In the genomic region with DNA sequence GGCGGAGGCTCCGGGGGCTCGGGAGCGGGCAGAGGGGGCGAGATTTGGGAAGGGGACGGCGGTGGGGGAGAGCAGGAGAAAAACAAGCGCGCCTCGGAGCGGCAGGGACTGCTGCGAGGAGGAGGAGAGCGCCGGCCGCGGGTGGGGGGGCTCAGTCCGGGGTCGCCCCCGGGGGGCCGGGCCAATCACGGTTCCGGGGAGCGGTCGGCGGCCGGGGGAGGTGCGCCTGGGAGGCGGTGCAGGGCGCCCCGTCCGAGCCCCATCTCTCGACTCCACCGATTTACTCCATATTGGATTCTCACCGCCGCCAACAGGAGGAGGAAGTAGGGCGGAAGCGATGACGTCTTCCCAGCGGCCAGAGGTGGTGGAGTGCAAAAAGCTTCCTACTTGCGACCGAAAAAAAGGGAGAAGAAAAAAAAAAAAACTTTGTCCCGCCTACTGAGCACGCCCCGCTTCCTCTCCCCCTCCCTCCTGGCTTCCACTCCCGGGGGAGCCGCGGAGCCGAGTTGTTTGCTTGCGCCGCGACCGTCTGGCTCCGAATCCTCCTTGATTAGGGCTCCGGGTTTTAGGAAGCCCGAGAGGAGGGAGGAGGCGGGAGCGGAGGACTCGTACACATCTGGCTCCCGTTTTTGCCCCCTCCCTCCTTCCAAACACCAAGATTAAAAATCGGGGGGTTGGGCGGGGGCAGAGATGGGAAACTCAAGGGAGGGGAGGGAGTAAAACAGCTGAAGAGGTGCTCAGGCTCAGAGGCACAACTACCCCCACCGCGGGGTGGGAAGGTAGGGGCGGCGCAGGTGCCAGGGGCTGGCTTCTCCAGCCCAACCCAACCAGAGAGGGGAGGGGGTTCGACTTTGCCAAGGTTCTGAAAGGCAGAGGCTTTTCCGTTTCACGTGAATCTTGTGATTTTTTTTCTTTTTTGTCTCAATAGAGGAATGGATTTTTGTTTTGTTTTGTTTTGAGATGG, we compare ENCODE assay signal across 8 cellular contexts. TPM values are rescaled to one million over a fixed set of nuclear protein-coding genes. Genes with fewer than 3 reads are reported as not detected.
DNase-seq lines count a peak whose midpoint lies in the region; TF ChIP-seq lines count a peak whose summit lies in the region.

A gene with protein sequence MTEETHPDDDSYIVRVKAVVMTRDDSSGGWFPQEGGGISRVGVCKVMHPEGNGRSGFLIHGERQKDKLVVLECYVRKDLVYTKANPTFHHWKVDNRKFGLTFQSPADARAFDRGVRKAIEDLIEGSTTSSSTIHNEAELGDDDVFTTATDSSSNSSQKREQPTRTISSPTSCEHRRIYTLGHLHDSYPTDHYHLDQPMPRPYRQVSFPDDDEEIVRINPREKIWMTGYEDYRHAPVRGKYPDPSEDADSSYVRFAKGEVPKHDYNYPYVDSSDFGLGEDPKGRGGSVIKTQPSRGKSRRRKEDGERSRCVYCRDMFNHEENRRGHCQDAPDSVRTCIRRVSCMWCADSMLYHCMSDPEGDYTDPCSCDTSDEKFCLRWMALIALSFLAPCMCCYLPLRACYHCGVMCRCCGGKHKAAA (minus strand): TSS at position 373 of the 964 bp plus-strand sequence. CDS start 612 bp downstream, outside the sequence.

- H3K9me2 ChIP-seq in GM23248 (ENCODE audit: insufficient read depth) (no peaks in the 10 kb centered on the region), MM.1S (replicated peaks; ENCODE audit: insufficient read depth, low read length) (no peaks in the 10 kb centered on the region)

- H3K4me3 Mint-ChIP-seq in activated naive CD4-positive, alpha-beta T cell treated with anti-CD3 and anti-CD28 coated beads for 36 hours, result peak within 1 kb of the TSS; percentile 91
- peak within 1 kb of the TSS; percentile 97 for H3K4me3 Mint-ChIP-seq in neural progenitor cell

- in situ Hi-C loops in GM23248 (cut with MboI), result no loop called here

- H3K27ac ChIP-seq in GM23248 (peak within 1 kb of the TSS; percentile 72), MM.1S (ENCODE audit: low read length) (peak within 1 kb of the TSS; percentile 82), neural progenitor cell (no peak within 1 kb of the TSS)

- no peak for TF ChIP-seq CTCF in MM.1S (IDR thresholded peaks at IDR 0.05; ENCODE audit: low read length)
- TF ChIP-seq CTCF in neural progenitor cell (IDR thresholded peaks at IDR 0.05), result peak; percentile 9

- peak within 1 kb of the TSS; percentile 75 for H3K27ac Mint-ChIP-seq in activated naive CD4-positive, alpha-beta T cell treated with anti-CD3 and anti-CD28 coated beads for 36 hours
- peak within 1 kb of the TSS; percentile 96 for H3K27ac Mint-ChIP-seq in neural progenitor cell

- H3K36me3 ChIP-seq in GM23248 (ENCODE audit: low read depth) (no peaks in the 10 kb centered on the region), MM.1S (replicated peaks; ENCODE audit: insufficient read depth, low read length) (no peaks in the 10 kb centered on the region), neural progenitor cell (no peaks in the 10 kb centered on the region)

- 2% methylated on average over 33 to 68 of the region's 68 CpGs for WGBS in GM23248 (ENCODE audit: low coverage in 1 of 2, low lambda C conversion rate in 2 of 2, missing lambda C conversion rate in 2 of 2), 2 experiments

- H3K9me3 Mint-ChIP-seq in activated naive CD4-positive, alpha-beta T cell treated with anti-CD3 and anti-CD28 coated beads for 36 hours, result no peaks in the 10 kb centered on the region
- no peaks in the 10 kb centered on the region for H3K9me3 Mint-ChIP-seq in neural progenitor cell

- H3K4me3 ChIP-seq in GM23248 (peak within 1 kb of the TSS; percentile 97), MM.1S (ENCODE audit: low read length) (peak within 1 kb of the TSS; percentile 92), neural progenitor cell (peak within 1 kb of the TSS; percentile 92)

- intact Hi-C loops in activated naive CD4-positive, alpha-beta T cell treated with anti-CD3 and anti-CD28 coated beads for 36 hours (cut with micrococcal nuclease), result loop anchor here (1.0 to 10.0 kb wide), 9 partner anchors 112 to 1588 kb away; a partner anchor contains a TSS

- CTCF ChIA-PET in activated naive CD4-positive, alpha-beta T cell treated with anti-CD3 and anti-CD28 coated beads for 36 hours (lab: Charles Lee), result interaction anchor here (0.5 to 0.7 kb wide), 2 partner anchors 204 to 235 kb away, joined by 3 read pairs; no protein-coding TSS in a partner anchor

- H3K9me3 ChIP-seq in GM23248 (ENCODE audit: low read depth), result no peaks in the 10 kb centered on the region
- no peaks in the 10 kb centered on the region for H3K9me3 ChIP-seq in MM.1S (replicated peaks; ENCODE audit: insufficient read depth, low read length)
- H3K9me3 ChIP-seq in neural progenitor cell (ENCODE audit: low read depth), result no peaks in the 10 kb centered on the region

- peaks cover 11% of the 10 kb centered on the region for H3K4me1 Mint-ChIP-seq in activated naive CD4-positive, alpha-beta T cell treated with anti-CD3 and anti-CD28 coated beads for 36 hours (ENCODE audit: low read depth)
- peaks cover 50% of the 10 kb centered on the region for H3K4me1 Mint-ChIP-seq in neural progenitor cell

- H3K27me3 Mint-ChIP-seq in activated naive CD4-positive, alpha-beta T cell treated with anti-CD3 and anti-CD28 coated beads for 36 hours (ENCODE audit: low read depth), result peaks cover 26% of the 10 kb centered on the region
- H3K27me3 Mint-ChIP-seq in neural progenitor cell (ENCODE audit: insufficient read depth, low read depth), result no peaks in the 10 kb centered on the region

- H3K79me2 ChIP-seq in GM23248 (ENCODE audit: insufficient read depth) (peaks cover 54% of the 10 kb centered on the region), MM.1S (ENCODE audit: low read length) (peaks cover 51% of the 10 kb centered on the region), neural progenitor cell (ENCODE audit: low read depth) (peaks cover 34% of the 10 kb centered on the region)

- peak within 1 kb of the TSS; percentile 88 for H3K9ac ChIP-seq in GM23248
- H3K9ac ChIP-seq in MM.1S (ENCODE audit: low read length), result peak within 1 kb of the TSS; percentile 89
- H3K9ac ChIP-seq in neural progenitor cell, result peak within 1 kb of the TSS; percentile 70

- H3K27me3 ChIP-seq in GM23248 (replicated peaks; ENCODE audit: insufficient read depth) (no peaks in the 10 kb centered on the region), MM.1S (replicated peaks; ENCODE audit: insufficient read depth, low read length) (no peaks in the 10 kb centered on the region), neural progenitor cell (peaks cover 66% of the 10 kb centered on the region)

- H4K20me1 ChIP-seq in GM23248 (ENCODE audit: insufficient read depth) (no peaks in the 10 kb centered on the region), MM.1S (ENCODE audit: insufficient read depth, low read length) (no peaks in the 10 kb centered on the region), neural progenitor cell (ENCODE audit: low read depth) (peaks cover 49% of the 10 kb centered on the region)

- peak within 1 kb of the TSS; percentile 99 for H2AFZ ChIP-seq in GM23248
- peak within 1 kb of the TSS; percentile 63 for H2AFZ ChIP-seq in MM.1S (ENCODE audit: low read length)
- H2AFZ ChIP-seq in neural progenitor cell (replicated peaks), result peak within 1 kb of the TSS; percentile 86

- H3K4me1 ChIP-seq in GM23248 (ENCODE audit: insufficient read depth) (peaks cover 24% of the 10 kb centered on the region), MM.1S (ENCODE audit: low read length) (peaks cover 28% of the 10 kb centered on the region), neural progenitor cell (peaks cover 19% of the 10 kb centered on the region)

- H3F3A ChIP-seq in GM23248 (ENCODE audit: insufficient read depth) (peaks cover 34% of the 10 kb centered on the region), MM.1S (ENCODE audit: insufficient read depth, low read length) (peaks cover 26% of the 10 kb centered on the region), neural progenitor cell (ENCODE audit: low read depth) (peaks cover 37% of the 10 kb centered on the region)

- H3K4me2 ChIP-seq in GM23248 (ENCODE audit: unreplicated experiment) (peak within 1 kb of the TSS; percentile 91), MM.1S (ENCODE audit: low read depth, low read length) (peak within 1 kb of the TSS; percentile 53), neural progenitor cell (peak within 1 kb of the TSS; percentile 96)

- DNase-seq in DMS 273 treated with DMSO at 0.1 percent for 48 hours (lab: John Stamatoyannopoulos, UW), result peak; percentile 94
- peak; percentile 99 for DNase-seq in GM23248
- peak; percentile 94 for DNase-seq in MM.1S
- DNase-seq in SIG-M5 (lab: John Stamatoyannopoulos, UW), result peak; percentile 93
- DNase-seq in activated naive CD4-positive, alpha-beta T cell treated with anti-CD3 and anti-CD28 coated beads for 36 hours, result peak; percentile 89
- DNase-seq in foreskin melanocyte, result peak; percentile 95
- DNase-seq in neural progenitor cell (ENCODE audit: low spot score), result peak; percentile 96
- DNase-seq in superior temporal gyrus (ENCODE audit: extremely low spot score), result peak; percentile 86

- H3K36me3 Mint-ChIP-seq in activated naive CD4-positive, alpha-beta T cell treated with anti-CD3 and anti-CD28 coated beads for 36 hours (ENCODE audit: low read depth), result no peaks in the 10 kb centered on the region
- no peaks in the 10 kb centered on the region for H3K36me3 Mint-ChIP-seq in neural progenitor cell

RNA-seq across cellular contexts. Expression of the gene that starts here (rescaled TPM):
- 8.5 and 19.7 TPM in 2 replicates for total RNA-seq in GM23248 (2014; rRNA removed; shearing (Covaris generic))
- 19.5 and 20.3 TPM in 2 replicates for polyA plus RNA-seq in GM23248 (2016; fragmentation: Nextera tagmentation; extraction: Ambion mirVana)
- total RNA-seq in activated naive CD4-positive, alpha-beta T cell treated with anti-CD3 and anti-CD28 coated beads for 36 hours, result 10 to 100 TPM in 1 of 2 experiments, 1 to 10 TPM in 1; 8.0 to 11.4 TPM
- total RNA-seq in neural progenitor cell (ENCODE audit: low replicate concordance), result 11.6 and 13.5 TPM in 2 replicates
